In genomic region chr2:201909348-201909747, GRCh38 we compare ENCODE assay signal across 13 cellular contexts.
A peak's percentile ranks its signal among the peaks of the same experiment; 100 is the strongest.
DNase-seq lines count a peak whose midpoint lies in the region; ATAC-seq, FAIRE-seq and TF ChIP-seq lines count a peak whose summit lies in the region.
"Had no signal": no experiment of that assay in that cellular context is flagged by ENCODE, and none has a peak within 500 bp of the region (broad histone marks: within the 10 kb centered on the region; RNA-seq: fewer than 3 reads in every experiment).

No MANE protein-coding gene starts in this region.

- H3K27me3 ChIP-seq in BLaER1 treated with 17β-estradiol and CSF1 and Interleukin-3, amounts not matched to agents 10 nM and 100 nM = no peaks in the 10 kb centered on the region
- no peaks in the 10 kb centered on the region for H3K27me3 ChIP-seq in Karpas-422 (ENCODE audit: low read length)
- H3K27me3 ChIP-seq in GM12878 (replicated peaks in 1 of 2; ENCODE audit: control insufficient read depth in 2 of 2, insufficient read depth in 2 of 2, low read length in 1 of 2) = no peaks in the 10 kb centered on the region
- no peaks in the 10 kb centered on the region for H3K27me3 ChIP-seq in mesendoderm (ENCODE audit: insufficient read depth, low read length, poor library complexity)
- H3K27me3 ChIP-seq: upper lobe of right lung had no signal

- no peak overlapping the region for H3K56ac ChIP-seq in mesendoderm (ENCODE audit: low read length)

- H3K4me2 ChIP-seq in BLaER1 treated with 17β-estradiol and CSF1 and Interleukin-3, amounts not matched to agents 10 nM and 100 nM = peak overlapping the region; percentile 61 to 89 (median 78)
- H3K4me2 ChIP-seq in Karpas-422 (ENCODE audit: low read depth, low read length, poor library complexity, severe bottlenecking) (peak overlapping the region; percentile 86), GM12878 (ENCODE audit: control insufficient read depth, insufficient read depth) (peak overlapping the region; percentile 56), mesendoderm (ENCODE audit: low read length) (no peak overlapping the region)

- peak overlapping the region; percentile 80 for H2BK120ac ChIP-seq in mesendoderm (ENCODE audit: low read depth, low read length)

- SMC1A ChIA-PET in GM12878 (lab: Charles Lee; ENCODE audit: uncharacterized antibody, unreplicated experiment) = interaction anchor here (0.8 to 2.8 kb wide), 6 partner anchors 10 to 270 kb away, joined by 3 to 10 read pairs (median 6); no protein-coding TSS in a partner anchor

- H3K9me2 ChIP-seq in Karpas-422 (replicated peaks; ENCODE audit: insufficient read depth, low read length) = no peaks in the 10 kb centered on the region

- TF ChIP-seq RAD21 in GM12878 (IDR thresholded peaks at IDR 0.05; ENCODE audit: insufficient read depth, low read depth, low read length) = no peak

- H4K8ac ChIP-seq in mesendoderm (ENCODE audit: low read depth, low read length) = no peak overlapping the region

- DNase-seq in Karpas-422 (no peak), GM12878 (ENCODE audit: low read depth, low spot score) (no peak), mesendoderm (no peak), ureter (ENCODE audit: low spot score) (no peak), cerebellar nuclear complex (lab: John Stamatoyannopoulos, UW) (no peak), NCI-H2107 treated with DMSO at 0.1 percent for 48 hours (lab: John Stamatoyannopoulos, UW; ENCODE audit: unreplicated experiment) (no peak)
- DNase-seq: NCI-H1436; NK-92 treated with Interleukin-12 subunit alpha and Interleukin-12 subunit beta, amount 100 ng/mL, for 24 hours; upper lobe of right lung had no signal

- TF ChIP-seq CTCF in GM12878 (IDR thresholded peaks at IDR 0.05 in 2 of 3, conservative IDR thresholded peaks at IDR 0.05 in 1 of 3; ENCODE audit: control insufficient read depth in 2 of 3, extremely low read depth in 1 of 3, insufficient read depth in 1 of 3, low read depth in 3 of 3, low read length in 3 of 3) = no peak

- no peaks in the 10 kb centered on the region for H3K9me3 ChIP-seq in BLaER1 treated with 17β-estradiol and CSF1 and Interleukin-3, amounts not matched to agents 10 nM and 100 nM (replicated peaks in 1 of 11)
- H3K9me3 ChIP-seq in Karpas-422 (ENCODE audit: low read length) (no peaks in the 10 kb centered on the region), GM12878 (replicated peaks; ENCODE audit: control insufficient read depth, insufficient read depth, low read length) (no peaks in the 10 kb centered on the region)
- H3K9me3 ChIP-seq: upper lobe of right lung had no signal

- no peak overlapping the region for H4K5ac ChIP-seq in mesendoderm (ENCODE audit: low read length)

- peak overlapping the region; percentile 44 for H2AFZ ChIP-seq in Karpas-422 (ENCODE audit: low read length)
- H2AFZ ChIP-seq in GM12878 (ENCODE audit: control insufficient read depth, low read depth, low read length) = peak overlapping the region; percentile 66

- in situ Hi-C loops in GM12878 (cut with MboI) = loop anchor here (5.0 kb wide), 1 partner anchor 48 kb away; no protein-coding TSS in a partner anchor

- POLR2A ChIA-PET in GM12878 (lab: Charles Lee) = interaction anchor here (0.7 kb wide), 1 partner anchor 21 kb away, joined by 3 read pairs; no protein-coding TSS in a partner anchor

- peak overlapping the region in 8 of 11 experiments; percentile 16 to 52 (median 38); a peak in 8 of 22 replicates for H3K27ac ChIP-seq in BLaER1 treated with 17β-estradiol and CSF1 and Interleukin-3, amounts not matched to agents 10 nM and 100 nM
- peak overlapping the region; percentile 97 for H3K27ac ChIP-seq in Karpas-422 (ENCODE audit: low read length)
- H3K27ac ChIP-seq in GM12878 (ENCODE audit: control insufficient read depth, insufficient read depth) = no peak overlapping the region
- no peak overlapping the region for H3K27ac ChIP-seq in mesendoderm (ENCODE audit: low read depth, low read length)
- H3K27ac ChIP-seq: upper lobe of right lung had no signal

- H3K18ac ChIP-seq in mesendoderm (ENCODE audit: low read length) = peak overlapping the region; percentile 71

- ATAC-seq in GM12878 (no peak), GM18907 (IDR thresholded peaks at IDR 0.05; ENCODE audit: unreplicated experiment) (no peak)

- no peak for TF ChIP-seq EP300 in GM12878 (IDR thresholded peaks at IDR 0.05; ENCODE audit: borderline replicate concordance in 1 of 2, control insufficient read depth in 1 of 2, low read depth in 2 of 2, low read length in 2 of 2)

- H3K79me1 ChIP-seq in mesendoderm (ENCODE audit: low read length) = no peaks in the 10 kb centered on the region

- CTCF ChIA-PET in GM12878 (lab: Yijun Ruan, JAX) = interaction anchor here (0.6 to 2.1 kb wide), 7 partner anchors 7 to 179 kb away, joined by 3 to 14 read pairs (median 3); no protein-coding TSS in a partner anchor

- H4K20me1 ChIP-seq in BLaER1 treated with 17β-estradiol and CSF1 and Interleukin-3, amounts not matched to agents 10 nM and 100 nM = no peaks in the 10 kb centered on the region
- H4K20me1 ChIP-seq in Karpas-422 (ENCODE audit: insufficient read depth, low read depth, low read length) = no peaks in the 10 kb centered on the region
- H4K20me1 ChIP-seq in GM12878 (ENCODE audit: control insufficient read depth, insufficient read depth) = no peaks in the 10 kb centered on the region

- no peak overlapping the region for H2AK5ac ChIP-seq in mesendoderm (ENCODE audit: low read length)

- H3K4me1 ChIP-seq in BLaER1 treated with 17β-estradiol and CSF1 and Interleukin-3, amounts not matched to agents 10 nM and 100 nM = peaks cover 16 to 22% (median 18%) of the 10 kb centered on the region in 10 experiments
- H3K4me1 ChIP-seq in Karpas-422 (ENCODE audit: low read length) = peaks cover 91% of the 10 kb centered on the region
- peaks cover 15% of the 10 kb centered on the region for H3K4me1 ChIP-seq in GM12878 (ENCODE audit: control insufficient read depth, insufficient read depth, low read length)
- peaks cover 25% of the 10 kb centered on the region for H3K4me1 ChIP-seq in mesendoderm (ENCODE audit: control insufficient read depth, low read depth, low read length)

- H3K79me2 ChIP-seq in Karpas-422 (ENCODE audit: low read length) = peaks cover 10% of the 10 kb centered on the region
- H3K79me2 ChIP-seq in GM12878 (ENCODE audit: control insufficient read depth, insufficient read depth, low read length) = no peaks in the 10 kb centered on the region
- H3K79me2 ChIP-seq in mesendoderm (ENCODE audit: control insufficient read depth, insufficient read depth, low read length) = no peaks in the 10 kb centered on the region

- H3K4ac ChIP-seq in mesendoderm (ENCODE audit: low read depth, low read length) = peak overlapping the region; percentile 28

- no peak overlapping the region for H2BK15ac ChIP-seq in mesendoderm (replicated peaks; ENCODE audit: low read depth)

- no peak overlapping the region for H3K23ac ChIP-seq in mesendoderm (ENCODE audit: low read length)

- intact Hi-C loops in GM12878 (cut with micrococcal nuclease; ENCODE audit: unreplicated experiment) = no loop called here

- BruUV-seq in GM12878 (replicated peaks; lab: Mats Ljungman, UMichigan) = no TSS peak

- H3K9ac ChIP-seq in BLaER1 treated with 17β-estradiol and CSF1 and Interleukin-3, amounts not matched to agents 10 nM and 100 nM = no peak overlapping the region
- peak overlapping the region; percentile 68 for H3K9ac ChIP-seq in Karpas-422 (ENCODE audit: low read length)
- H3K9ac ChIP-seq in GM12878 (ENCODE audit: control insufficient read depth, insufficient read depth, low read length) = no peak overlapping the region
- H3K9ac ChIP-seq in mesendoderm (ENCODE audit: low read length) = no peak overlapping the region

- H2BK5ac ChIP-seq in mesendoderm (ENCODE audit: low read length) = no peak overlapping the region

- H3K36me3 ChIP-seq in BLaER1 treated with 17β-estradiol and CSF1 and Interleukin-3, amounts not matched to agents 10 nM and 100 nM = no peaks in the 10 kb centered on the region
- no peaks in the 10 kb centered on the region for H3K36me3 ChIP-seq in Karpas-422 (ENCODE audit: insufficient read depth, low read length)
- H3K36me3 ChIP-seq in GM12878 (ENCODE audit: control insufficient read depth in 2 of 2, insufficient read depth in 2 of 2, low read length in 1 of 2) = no peaks in the 10 kb centered on the region
- H3K36me3 ChIP-seq in mesendoderm (ENCODE audit: control insufficient read depth, insufficient read depth, low read length) = no peaks in the 10 kb centered on the region
- H3K36me3 ChIP-seq: upper lobe of right lung had no signal

- FAIRE-seq in GM12878 (lab: Jason Lieb, UNC) = no peak
- FAIRE-seq: D721Med had no signal

- RAD21 ChIA-PET in GM12878 (lab: Charles Lee; ENCODE audit: unreplicated experiment) = interaction anchor here (1.0 to 1.2 kb wide), 3 partner anchors 49 to 97 kb away, joined by 3 to 4 read pairs (median 4); no protein-coding TSS in a partner anchor

- 80% methylated on average over 4 of the region's 4 CpGs for WGBS in GM12878 (ENCODE audit: insufficient coverage, insufficient replicate concordance, low lambda C conversion rate, missing lambda C conversion rate)
- WGBS in mesendoderm (ENCODE audit: extremely low coverage, insufficient coverage, low lambda C conversion rate) = no CpG with 5 or more reads among the region's 4 CpGs

- no peak for TF ChIP-seq POLR2A in GM12878 (IDR thresholded peaks at IDR 0.05; ENCODE audit: low read depth, low read length)

- no peak overlapping the region for H3K4me3 ChIP-seq in BLaER1 treated with 17β-estradiol and CSF1 and Interleukin-3, amounts not matched to agents 10 nM and 100 nM
- H3K4me3 ChIP-seq in Karpas-422 (ENCODE audit: low read length) (peak overlapping the region; percentile 56), GM12878 (no peak overlapping the region), mesendoderm (ENCODE audit: low read length) (no peak overlapping the region)
- H3K4me3 ChIP-seq: skin epidermis, upper lobe of right lung had no signal

TF ChIP-seq in GM12878, 131 proteins besides CTCF, POLR2A, EP300 and RAD21:
- TF ChIP-seq CHD4 (IDR thresholded peaks at IDR 0.05) (no peak), ATF7 (IDR thresholded peaks at IDR 0.05; ENCODE audit: low read depth) (peak; percentile 43; the same call in 1 of the 2 replicates)

Comparison
In these comparisons a context has a peak if more than half of its experiments do, and no peak if none do; other contexts are left out.
1. H3K27ac ChIP-seq: peak in BLaER1 treated with 17β-estradiol and CSF1 and Interleukin-3, amounts not matched to agents 10 nM and 100 nM (8 of 11) and Karpas-422 (single experiment); none in GM12878 (single experiment) and mesendoderm (single experiment).